ENCODE assay signal across 13 cellular contexts in the genomic region with DNA sequence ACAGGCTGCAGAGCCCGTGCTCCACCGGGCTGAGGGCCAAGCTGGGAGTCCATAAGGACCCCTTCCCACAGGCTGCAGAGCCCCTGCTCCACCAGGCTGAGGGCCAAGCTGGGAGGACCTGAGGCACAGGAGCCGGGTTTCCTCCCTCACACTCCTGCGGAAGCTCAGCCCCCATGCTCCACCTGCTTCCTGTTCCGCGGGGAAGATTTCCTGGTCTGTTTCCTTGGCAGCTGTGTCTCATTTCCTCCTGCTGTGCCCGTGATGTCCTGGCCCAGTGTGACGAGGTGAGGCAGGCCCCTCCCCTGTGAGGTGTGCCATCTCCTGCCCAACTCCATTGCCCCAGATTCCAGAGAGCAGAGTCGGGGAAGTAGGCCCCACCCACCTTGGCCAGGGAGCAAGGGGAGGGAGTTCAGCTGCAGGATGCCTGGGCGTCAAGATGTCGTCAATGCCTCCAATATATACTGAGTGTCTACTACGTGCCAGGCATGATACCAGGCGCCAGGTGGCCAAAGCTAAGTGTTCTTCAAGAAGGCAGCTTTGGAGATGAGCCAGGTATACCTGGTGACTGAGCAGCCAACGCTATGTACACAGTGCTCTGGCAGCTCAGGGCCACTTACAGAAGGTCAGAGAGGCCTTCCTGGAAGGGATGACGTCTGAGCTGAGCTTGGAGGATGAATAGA. TPM values are rescaled to one million over a fixed set of nuclear protein-coding genes. Genes with fewer than 3 reads are reported as not detected.
DNase-seq lines count a peak whose midpoint lies in the region; FAIRE-seq and TF ChIP-seq lines count a peak whose summit lies in the region.
"Had no signal": no experiment of that assay in that cellular context is flagged by ENCODE, and none has a peak within 500 bp of the region (broad histone marks: within the 10 kb centered on the region; RNA-seq: fewer than 3 reads in every experiment).

No MANE protein-coding gene starts in this region.

- peaks cover 0 to 5% (median 0%) of the 10 kb centered on the region in 4 donors for H3K4me1 ChIP-seq in Peyer's patch

- TF ChIP-seq POLR2A in Peyer's patch (IDR thresholded peaks at IDR 0.05), result no peak

- H3K36me3 ChIP-seq in Peyer's patch, result no peaks in the 10 kb centered on the region
- H3K36me3 ChIP-seq: uterus had no signal

- no peaks in the 10 kb centered on the region for H3K27me3 ChIP-seq in Peyer's patch
- H3K27me3 ChIP-seq: uterus had no signal

- DNase-seq in A172 (ENCODE audit: low spot score) (peak; percentile 64), LoVo (ENCODE audit: low spot score) (peak; percentile 15), Peyer's patch (peak in 2 of 3 donors; percentile 85 to 88), urothelium cell line (ENCODE audit: low spot score) (no peak), EL (no peak)
- no peak for DNase-seq in stimulated activated CD4-positive, alpha-beta T cell treated with anti-CD3 and anti-CD28 coated beads, Interleukin-2, amount 100 ng/mL, for 24 hours
- no peak for DNase-seq in activated CD4-positive, alpha-beta T cell treated with anti-CD3 and anti-CD28 coated beads for 48 hours
- DNase-seq: activated CD4-positive, alpha-beta T cell treated with anti-CD3 and anti-CD28 coated beads, Interleukin-2, amount 10 ng/mL, durations not matched to agents 24 days and 14 days; anterior cingulate cortex; NK-92 treated with Interleukin-12 subunit alpha and Interleukin-12 subunit beta, amount 100 ng/mL, for 24 hours had no signal

- FAIRE-seq in islet of Langerhans (lab: Jason Lieb, UNC), result peak; percentile 98
- FAIRE-seq in urothelium cell line (lab: Jason Lieb, UNC), result no peak
- FAIRE-seq: GM12891 had no signal

- no peaks in the 10 kb centered on the region for H3K9me3 ChIP-seq in Peyer's patch
- H3K9me3 ChIP-seq: uterus had no signal

- peak overlapping the region in 2 of 4 donors; percentile 32 to 66 for H3K27ac ChIP-seq in Peyer's patch

- H3K4me3 ChIP-seq in Peyer's patch, result no peak overlapping the region
- H3K4me3 ChIP-seq: uterus had no signal

- peak in 3 of 6 experiments; percentile 41 to 56 (median 47) for TF ChIP-seq CTCF in Peyer's patch (IDR thresholded peaks at IDR 0.05)

RNA-seq across cellular contexts. Expression of gene NAV1, which starts 58.8 kb away (rescaled TPM):
- 29.7 and 40.3 TPM in 2 replicates for total RNA-seq in A172 (2014; rRNA removed; shearing (Covaris generic))
- 10 to 100 TPM in 3 of 4 donors, 1 to 10 TPM in 1; 6.7 to 47.9 (median 14.9) TPM for total RNA-seq in Peyer's patch

Comparison
In these comparisons a context has a peak if more than half of its experiments do, and no peak if none do; other contexts are left out.
1. DNase-seq: peak in A172 (single experiment), LoVo (single experiment) and Peyer's patch (2 of 3); none in stimulated activated CD4-positive, alpha-beta T cell treated with anti-CD3 and anti-CD28 coated beads, Interleukin-2, amount 100 ng/mL, for 24 hours (0 of 2), urothelium cell line (single experiment), EL (single experiment) and activated CD4-positive, alpha-beta T cell treated with anti-CD3 and anti-CD28 coated beads for 48 hours (single experiment).